In genomic region chr10:54148508-54148907, GRCh38 we compare ENCODE assay signal across 3 cellular contexts.
TF ChIP-seq lines count a peak whose summit lies in the region.

No MANE protein-coding gene starts in this region.

TF ChIP-seq in HepG2, 621 proteins besides CTCF, POLR2A, EP300 and RAD21:
- peak; percentile 86 for TF ChIP-seq CREB1 (IDR thresholded peaks at IDR 0.05)
- no peak for TF ChIP-seq CREB1 (CRISPR knock-in tag; IDR thresholded peaks at IDR 0.05)
- peak; percentile 96 for TF ChIP-seq ATF7 (IDR thresholded peaks at IDR 0.05)
- no peak for TF ChIP-seq ATF7 (CRISPR knock-in tag; IDR thresholded peaks at IDR 0.05)
- TF ChIP-seq MXD3 (CRISPR knock-in tag; IDR thresholded peaks at IDR 0.05) = no peak

TF ChIP-seq in HEK293, 187 proteins besides CTCF, POLR2A, EP300 and RAD21:
- TF ChIP-seq ATF2 (tag by site-specific recombination; IDR thresholded peaks at IDR 0.05; ENCODE audit: low read depth) (peak; percentile 50), ZNF391 (tag by site-specific recombination; IDR thresholded peaks at IDR 0.05; ENCODE audit: borderline replicate concordance, low read depth) (no peak)

TF ChIP-seq in GM12878, 131 proteins besides CTCF, POLR2A, EP300 and RAD21:
- peak; percentile 51; the same call in 1 of the 2 replicates for TF ChIP-seq ATF7 (IDR thresholded peaks at IDR 0.05; ENCODE audit: low read depth)
- TF ChIP-seq HDAC6 (IDR thresholded peaks at IDR 0.05; ENCODE audit: unreplicated experiment) = no peak
